In the genomic region with DNA sequence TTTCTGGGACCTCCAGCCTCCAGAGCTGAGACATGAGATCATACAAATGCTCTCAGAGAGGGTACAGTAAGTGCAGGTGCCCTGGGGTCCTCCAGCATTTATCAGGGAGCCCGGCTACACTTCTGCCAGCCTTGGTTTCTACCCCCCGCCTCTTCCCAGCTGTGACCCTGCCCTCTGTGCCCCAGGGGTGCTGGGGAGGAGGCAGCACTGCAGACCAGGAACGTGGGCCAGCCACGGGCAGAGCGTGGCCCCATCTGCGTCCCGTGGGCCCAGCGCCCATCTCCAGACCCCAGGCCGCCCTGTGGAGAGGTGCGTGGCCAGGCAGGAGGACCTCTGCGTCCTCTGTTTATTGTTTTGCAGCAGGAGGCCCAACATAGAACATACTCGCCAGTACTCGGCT, we compare ENCODE assay signal across 1 cellular context.
TF ChIP-seq lines count a peak whose summit lies in the region.

No MANE protein-coding gene starts in this region.

TF ChIP-seq in IMR-90, 13 proteins besides CTCF, POLR2A, EP300 and RAD21:
- TF ChIP-seq MXI1 (IDR thresholded peaks at IDR 0.05; ENCODE audit: borderline replicate concordance, low read depth, low read length) (no peak), ELK1 (IDR thresholded peaks at IDR 0.05; ENCODE audit: borderline replicate concordance, low read depth, low read length) (no peak), MAFK (IDR thresholded peaks at IDR 0.05; ENCODE audit: low read depth, low read length) (no peak), CEBPB (IDR thresholded peaks at IDR 0.05; ENCODE audit: low read depth, low read length) (no peak), CHD1 (IDR thresholded peaks at IDR 0.05; ENCODE audit: low read depth, low read length) (no peak), USF2 (IDR thresholded peaks at IDR 0.05; ENCODE audit: low read depth, low read length) (no peak), FOS (IDR thresholded peaks at IDR 0.05; ENCODE audit: low read depth, low read length) (no peak)
